In genomic region chr19:3573858-3574637, GRCh38 we compare ENCODE assay signal across 8 cellular contexts. TPM values are rescaled to one million over a fixed set of nuclear protein-coding genes. Genes with fewer than 3 reads are reported as not detected.
A peak's percentile ranks its signal among the peaks of the same experiment; 100 is the strongest.
DNase-seq lines count a peak whose midpoint lies in the region; ATAC-seq lines count a peak whose summit lies in the region.

No MANE protein-coding gene starts in this region.

- peak; percentile 61 for DNase-seq in NCI-H82 treated with DMSO at 0.1 percent for 48 hours (lab: John Stamatoyannopoulos, UW; ENCODE audit: unreplicated experiment)
- peak; percentile 48 to 59 for DNase-seq in activated CD8-positive, alpha-beta memory T cell treated with anti-CD3 and anti-CD28 coated beads for 1 hour (ENCODE audit: extremely low read depth in 1 of 2, low read depth in 1 of 2)
- DNase-seq in effector CD4-positive, alpha-beta T cell = peak; percentile 64
- peak; percentile 99 for DNase-seq in lung microvascular endothelial cell (ENCODE audit: low read depth in 2 of 2)
- peak; percentile 37 to 69 (median 49) for DNase-seq in stimulated activated CD4-positive, alpha-beta T cell treated with anti-CD3 and anti-CD28 coated beads, TNF-alpha, amount 100 ng/mL, for 1 hour (ENCODE audit: low read depth in 3 of 3, low spot score in 1 of 3)

- ATAC-seq in HG03280 (IDR thresholded peaks at IDR 0.05; ENCODE audit: unreplicated experiment) (peak; percentile 32), HG03097 (IDR thresholded peaks at IDR 0.05; ENCODE audit: low FRiP score, unreplicated experiment) (no peak)

- H3K4me1 ChIP-seq in BLaER1 treated with 17β-estradiol and CSF1 and Interleukin-3, amounts not matched to agents 10 nM and 100 nM = peaks cover 7 to 34% (median 11%) of the 10 kb centered on the region in 10 experiments

- H4K20me1 ChIP-seq in BLaER1 treated with 17β-estradiol and CSF1 and Interleukin-3, amounts not matched to agents 10 nM and 100 nM = peaks cover 0 to 43% (median 17%) of the 10 kb centered on the region in 11 experiments; a peak in 16 of 22 replicates

- peaks cover 15 to 40% (median 32%) of the 10 kb centered on the region in 11 experiments for H3K36me3 ChIP-seq in BLaER1 treated with 17β-estradiol and CSF1 and Interleukin-3, amounts not matched to agents 10 nM and 100 nM

- peak overlapping the region in 10 of 11 experiments; percentile 87 to 96 (median 93); a peak in 18 of 22 replicates for H3K9ac ChIP-seq in BLaER1 treated with 17β-estradiol and CSF1 and Interleukin-3, amounts not matched to agents 10 nM and 100 nM

- H3K4me2 ChIP-seq in BLaER1 treated with 17β-estradiol and CSF1 and Interleukin-3, amounts not matched to agents 10 nM and 100 nM = peak overlapping the region; percentile 82 to 96 (median 91)

- H3K4me3 ChIP-seq in BLaER1 treated with 17β-estradiol and CSF1 and Interleukin-3, amounts not matched to agents 10 nM and 100 nM = peak overlapping the region; percentile 84 to 99 (median 93)

- no peaks in the 10 kb centered on the region for H3K9me3 ChIP-seq in BLaER1 treated with 17β-estradiol and CSF1 and Interleukin-3, amounts not matched to agents 10 nM and 100 nM (replicated peaks in 1 of 11)

- H3K27me3 ChIP-seq in BLaER1 treated with 17β-estradiol and CSF1 and Interleukin-3, amounts not matched to agents 10 nM and 100 nM = no peaks in the 10 kb centered on the region

- H3K27ac ChIP-seq in BLaER1 treated with 17β-estradiol and CSF1 and Interleukin-3, amounts not matched to agents 10 nM and 100 nM = peak overlapping the region in 9 of 11 experiments; percentile 85 to 95 (median 89); a peak in 14 of 22 replicates

RNA-seq across cellular contexts. Expression of gene HMG20B, which starts 1.3 kb away (rescaled TPM):
- total RNA-seq in lung microvascular endothelial cell = 59.1 and 60.5 TPM in 2 replicates

RNA-seq across cellular contexts. Expression of gene GIPC3, which starts 11.2 kb away (rescaled TPM):
- 0.20 and 0.65 TPM in 2 replicates for total RNA-seq in lung microvascular endothelial cell

RNA-seq across cellular contexts. Expression of gene MFSD12, which starts 16.7 kb away (rescaled TPM):
- total RNA-seq in lung microvascular endothelial cell = 47.5 and 84.7 TPM in 2 replicates

RNA-seq across cellular contexts. Expression of gene TBXA2R, which starts 32.6 kb away (rescaled TPM):
- total RNA-seq in lung microvascular endothelial cell = 0.99 and 1.5 TPM in 2 replicates

RNA-seq across cellular contexts. Expression of gene TEKTIP1, which starts 35.1 kb away (rescaled TPM):
- not detected in 2 replicates for total RNA-seq in lung microvascular endothelial cell

Comparison
In these comparisons a context has a peak if more than half of its experiments do, and no peak if none do; other contexts are left out.
1. DNase-seq: peak in every context shown above with its lines; median percentile 99 in lung microvascular endothelial cell; 64 in effector CD4-positive, alpha-beta T cell; 61 in NCI-H82 treated with DMSO at 0.1 percent for 48 hours; 54 in activated CD8-positive, alpha-beta memory T cell treated with anti-CD3 and anti-CD28 coated beads for 1 hour; 49 in stimulated activated CD4-positive, alpha-beta T cell treated with anti-CD3 and anti-CD28 coated beads, TNF-alpha, amount 100 ng/mL, for 1 hour.